In genomic region chr1:7960165-7960564, GRCh38 we compare ENCODE assay signal across 1 cellular context.
TF ChIP-seq lines count a peak whose summit lies in the region.

No MANE protein-coding gene starts in this region.

TF ChIP-seq in K562, 482 proteins besides CTCF, POLR2A, EP300 and RAD21:
- peak; percentile 50; the same call in 1 of the 2 replicates for TF ChIP-seq TOE1 (IDR thresholded peaks at IDR 0.05; ENCODE audit: borderline replicate concordance)
- TF ChIP-seq TOE1 (CRISPR knock-in tag; IDR thresholded peaks at IDR 0.05; ENCODE audit: borderline replicate concordance, low read depth) = no peak
- no peak for TF ChIP-seq BCOR (IDR thresholded peaks at IDR 0.05)
- TF ChIP-seq MEIS2 (IDR thresholded peaks at IDR 0.05; ENCODE audit: partially characterized antibody) = peak; percentile 6
- TF ChIP-seq HMBOX1 (IDR thresholded peaks at IDR 0.05) = peak; percentile 41; the same call in 1 of the 2 replicates
- no peak for TF ChIP-seq ZNF407 (IDR thresholded peaks at IDR 0.05; ENCODE audit: low read depth)
- TF ChIP-seq MLLT1 (IDR thresholded peaks at IDR 0.05) = 0 out of 4 replicates have a peak, but pooled peaks of 1 of the 2 experiments have one; percentile 24
- TF ChIP-seq GMEB1 (CRISPR knock-in tag; IDR thresholded peaks at IDR 0.05) = no peak
- TF ChIP-seq TFE3 (CRISPR knock-in tag; IDR thresholded peaks at IDR 0.05) = peak; percentile 26
